ENCODE assay signal across 16 cellular contexts in genomic region chr11:32847511-32847910, GRCh38.
"Had no signal": no experiment of that assay in that cellular context is flagged by ENCODE, and none has a peak within 500 bp of the region (broad histone marks: within the 10 kb centered on the region; RNA-seq: fewer than 3 reads in every experiment).

No MANE protein-coding gene starts in this region.

- DNase-seq: activated CD4-positive, CD25-positive, alpha-beta regulatory T cell treated with anti-CD3 and anti-CD28 coated beads, Interleukin-2, amount 50 U/mL, for 72 hours; activated naive CD4-positive, alpha-beta T cell treated with Interleukin-2 at 50 U/mL for 16 hours; activated T-cell treated with anti-CD3 and anti-CD28 coated beads for 4 hours; brain microvascular endothelial cell; cerebellar nuclear complex; dermis blood vessel endothelial cell; effector memory CD8-positive, alpha-beta T cell; foreskin melanocyte; heart right ventricle; left colon; lower lobe of right lung; sigmoid colon; spleen; T1000; thyroid gland had no signal

- H3K9me3 ChIP-seq: lower lobe of right lung, sigmoid colon, thyroid gland had no signal

- H3K4me1 ChIP-seq: lower lobe of right lung, sigmoid colon, thyroid gland had no signal

- H3K36me3 ChIP-seq: brain microvascular endothelial cell, heart right ventricle, lower lobe of right lung, sigmoid colon, thyroid gland had no signal

- H3K4me3 ChIP-seq: heart right ventricle, lower lobe of right lung, sigmoid colon, spleen, thyroid gland had no signal

- H3K27ac ChIP-seq: brain microvascular endothelial cell, heart right ventricle, lower lobe of right lung, sigmoid colon, thyroid gland had no signal

- ATAC-seq: activated T-helper 17 cell treated with anti-CD3 and anti-CD28 coated beads, Interleukin-2, amount 50 U/mL, for 72 hours; effector memory CD8-positive, alpha-beta T cell; heart right ventricle; left colon; lower lobe of right lung had no signal
